Comparison of ENCODE assay signal across 9 cellular contexts in the genomic region with DNA sequence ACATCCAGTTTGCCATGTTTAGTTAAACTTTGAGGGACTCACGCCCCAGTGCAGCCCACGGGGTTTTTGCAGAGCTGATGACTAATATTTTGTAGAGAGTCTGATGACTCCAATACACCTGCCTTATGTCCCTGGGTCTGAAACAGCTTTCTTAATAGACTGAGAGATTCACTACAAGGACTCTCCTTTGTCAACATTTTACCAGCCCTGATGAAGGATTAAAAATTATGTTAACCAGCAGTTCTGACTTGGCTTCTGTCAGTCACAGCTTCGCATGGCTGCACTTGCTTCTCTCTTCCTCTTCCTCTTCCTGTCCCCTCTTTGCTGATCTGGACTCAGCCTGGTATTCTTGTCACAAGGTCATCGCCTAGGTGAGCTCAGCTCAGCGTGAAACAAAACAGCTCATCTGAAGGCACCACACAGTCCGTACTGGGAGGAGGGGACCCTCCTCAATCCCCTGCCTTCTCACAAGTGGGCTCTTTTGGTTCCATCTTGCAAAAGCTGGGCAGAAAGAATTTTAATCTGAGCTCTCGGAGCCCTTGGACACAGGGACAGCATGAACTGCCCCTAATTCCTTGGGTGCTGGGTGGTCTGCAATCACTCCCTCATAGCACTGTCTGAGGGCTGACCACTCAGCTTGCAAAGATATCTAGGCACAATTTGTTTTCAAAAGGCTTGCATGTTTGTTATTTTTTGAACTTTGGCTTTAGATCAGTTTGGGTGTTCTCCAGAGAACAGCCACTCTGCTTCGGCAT. TPM values are rescaled to one million over a fixed set of nuclear protein-coding genes. Genes with fewer than 3 reads are reported as not detected.
A peak's percentile ranks its signal among the peaks of the same experiment; 100 is the strongest.
DNase-seq lines count a peak whose midpoint lies in the region; ATAC-seq and TF ChIP-seq lines count a peak whose summit lies in the region.
"Had no signal": no experiment of that assay in that cellular context is flagged by ENCODE, and none has a peak within 500 bp of the region (broad histone marks: within the 10 kb centered on the region; RNA-seq: fewer than 3 reads in every experiment).

No MANE protein-coding gene starts in this region.

- 66% methylated on average over 8 of the region's 8 CpGs for WGBS in mammary epithelial cell (ENCODE audit: low coverage, missing lambda C conversion rate)
- 65% methylated on average over 8 of the region's 8 CpGs for WGBS in suprapubic skin

- H3K4me2 ChIP-seq in mammary epithelial cell (ENCODE audit: insufficient read depth, low read depth, low read length): no peak overlapping the region

- H3K4me3 ChIP-seq in breast epithelium (no peak overlapping the region), mammary epithelial cell (replicated peaks in 1 of 3; ENCODE audit: insufficient read depth in 1 of 3, low read depth in 2 of 3, low read length in 3 of 3) (no peak overlapping the region), suprapubic skin (no peak overlapping the region)

- H2AFZ ChIP-seq in mammary epithelial cell (ENCODE audit: low read depth, low read length): no peak overlapping the region

- TF ChIP-seq CTCF in breast epithelium (IDR thresholded peaks at IDR 0.05) (no peak), mammary epithelial cell (conservative IDR thresholded peaks at IDR 0.05 in 1 of 2, IDR thresholded peaks at IDR 0.05 in 1 of 2; ENCODE audit: extremely low read depth in 1 of 2, insufficient read depth in 1 of 2, low read depth in 1 of 2, low read length in 2 of 2) (no peak), suprapubic skin (IDR thresholded peaks at IDR 0.05) (no peak)

- H3K36me3 ChIP-seq in breast epithelium: no peaks in the 10 kb centered on the region
- no peaks in the 10 kb centered on the region for H3K36me3 ChIP-seq in mammary epithelial cell (ENCODE audit: insufficient read depth, low read length)
- H3K36me3 ChIP-seq in suprapubic skin: no peaks in the 10 kb centered on the region
- H3K36me3 ChIP-seq: neutrophil had no signal

- dilution Hi-C loops in mammary epithelial cell (cut with HindIII; ENCODE audit: low sequenced_read_pairs): no loop called here

- TF ChIP-seq POLR2A in breast epithelium (IDR thresholded peaks at IDR 0.05) (no peak), suprapubic skin (IDR thresholded peaks at IDR 0.05) (no peak)

- no peaks in the 10 kb centered on the region for H3K27me3 ChIP-seq in breast epithelium
- H3K27me3 ChIP-seq in mammary epithelial cell (ENCODE audit: insufficient read depth, low read length): no peaks in the 10 kb centered on the region
- H3K27me3 ChIP-seq in suprapubic skin: no peaks in the 10 kb centered on the region

- CTCF ChIA-PET in mammary epithelial cell (lab: Charles Lee; ENCODE audit: low non-redundant PET): no interaction called here

- H4K20me1 ChIP-seq in mammary epithelial cell (ENCODE audit: insufficient read depth, low read length): no peaks in the 10 kb centered on the region

- H3K4me1 ChIP-seq in breast epithelium (peaks cover 0 to 17% of the 10 kb centered on the region in 2 donors), mammary epithelial cell (ENCODE audit: insufficient read depth, low read length) (no peaks in the 10 kb centered on the region), suprapubic skin (peaks cover 33% of the 10 kb centered on the region)

- DNase-seq in breast epithelium (ENCODE audit: low spot score in 2 of 2) (no peak), mammary epithelial cell (no peak), SKM-1 (lab: John Stamatoyannopoulos, UW; ENCODE audit: unreplicated experiment) (peak; percentile 20), left lobe of liver (ENCODE audit: low spot score) (no peak), NCI-H82 (lab: John Stamatoyannopoulos, UW) (no peak), C1 segment of cervical spinal cord (lab: John Stamatoyannopoulos, UW) (no peak), suprapubic skin (ENCODE audit: low spot score in 2 of 2) (no peak)

- BruUV-seq in mammary epithelial cell (replicated peaks; lab: Mats Ljungman, UMichigan): no TSS peak

- TF ChIP-seq EP300 in suprapubic skin (IDR thresholded peaks at IDR 0.05): no peak

- in situ Hi-C loops in mammary epithelial cell (cut with MboI; ENCODE audit: low sequenced_read_pairs in 2 of 2): no loop called here

- peak overlapping the region; percentile 33 to 35 for H3K27ac ChIP-seq in breast epithelium
- no peak overlapping the region for H3K27ac ChIP-seq in mammary epithelial cell (ENCODE audit: insufficient read depth, low read depth, low read length)
- no peak overlapping the region for H3K27ac ChIP-seq in suprapubic skin
- H3K27ac ChIP-seq: neutrophil had no signal

- ATAC-seq in HG02970 (IDR thresholded peaks at IDR 0.05; ENCODE audit: low FRiP score, unreplicated experiment) (peak; percentile 59), left lobe of liver (peak; percentile 50)

- H3K9me3 ChIP-seq in breast epithelium (no peaks in the 10 kb centered on the region), mammary epithelial cell (replicated peaks; ENCODE audit: insufficient read depth, low read length) (no peaks in the 10 kb centered on the region), suprapubic skin (no peaks in the 10 kb centered on the region)
- H3K9me3 ChIP-seq: neutrophil had no signal

- intact Hi-C loops in breast epithelium (cut with DNase I; ENCODE audit: low total_unique reads) (no loop called here), mammary epithelial cell (cut with micrococcal nuclease) (no loop called here)

- no peaks in the 10 kb centered on the region for H3K79me2 ChIP-seq in mammary epithelial cell (ENCODE audit: insufficient read depth, low read length)

- H3K9ac ChIP-seq in mammary epithelial cell (ENCODE audit: insufficient read depth, low read length): no peak overlapping the region

RNA-seq across cellular contexts. Expression of gene POU2AF1, which starts 38.1 kb away (rescaled TPM):
- total RNA-seq in breast epithelium: 1 to 10 TPM in 2 of 3 donors, under 1 TPM in 1; 0.16 to 5.6 (median 3.5) TPM
- total RNA-seq in mammary epithelial cell: under 1 TPM; 0.33 to 0.56 TPM
- 0.10 TPM for polyA plus RNA-seq in mammary epithelial cell
- polyA minus RNA-seq in mammary epithelial cell: not detected
- 0.38 TPM for total RNA-seq in left lobe of liver
- not detected for total RNA-seq in suprapubic skin

Comparison
In these comparisons a context has a peak if more than half of its experiments do, and no peak if none do; other contexts are left out.
1. H3K27ac ChIP-seq: peak in breast epithelium (2 of 2); none in mammary epithelial cell (single experiment) and suprapubic skin (single experiment).